18 cellular contexts compared by ENCODE assay signal in the genomic region with DNA sequence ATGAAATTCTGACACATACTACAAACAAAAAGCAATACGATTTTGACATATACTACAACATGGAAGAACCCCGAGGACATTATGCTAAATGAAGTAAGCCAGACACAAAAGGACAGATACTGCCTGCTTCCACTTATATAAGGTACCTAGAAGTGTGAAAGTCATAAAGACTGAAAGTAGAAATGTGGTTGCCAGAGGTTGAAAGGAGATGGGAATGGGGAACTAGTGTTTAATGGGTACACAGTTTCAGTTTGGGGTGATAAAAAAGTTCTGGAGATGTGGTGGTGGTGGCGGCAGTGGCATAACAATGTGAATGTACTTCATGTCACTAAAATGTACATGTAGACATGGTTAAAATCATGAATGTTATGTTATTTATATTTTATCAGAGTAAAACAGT. TPM values are rescaled to one million over a fixed set of nuclear protein-coding genes. Genes with fewer than 3 reads are reported as not detected.
DNase-seq lines count a peak whose midpoint lies in the region; ATAC-seq lines count a peak whose summit lies in the region.
"Had no signal": no experiment of that assay in that cellular context is flagged by ENCODE, and none has a peak within 500 bp of the region (broad histone marks: within the 10 kb centered on the region; RNA-seq: fewer than 3 reads in every experiment).

No MANE protein-coding gene starts in this region.

- peak; percentile 14 for DNase-seq in OCI-M1 (lab: John Stamatoyannopoulos, UW)
- no peak for DNase-seq in cardiac septum (ENCODE audit: low spot score)
- DNase-seq in activated CD4-positive, alpha-beta T cell treated with anti-CD3 and anti-CD28 coated beads, Interleukin-2, amount 50 U/mL, for 4 hours: no peak
- DNase-seq: activated CD4-positive, CD25-positive, alpha-beta regulatory T cell treated with anti-CD3 and anti-CD28 coated beads, Interleukin-2, amount 50 U/mL, for 72 hours; activated gamma-delta T cell; amniotic stem cell; foreskin fibroblast; HFFc6; KBM-7; kidney; mammary epithelial cell; NCI-H1092; NCI-H2081; occipital lobe had no signal

- ATAC-seq in GM18517 (IDR thresholded peaks at IDR 0.05; ENCODE audit: unreplicated experiment) (peak; percentile 47), GM19452 (IDR thresholded peaks at IDR 0.05; ENCODE audit: unreplicated experiment) (peak; percentile 67), HG02981 (IDR thresholded peaks at IDR 0.05; ENCODE audit: unreplicated experiment) (peak; percentile 50), GM21528 (IDR thresholded peaks at IDR 0.05; ENCODE audit: low FRiP score, unreplicated experiment) (no peak)

- intact Hi-C loops in cardiac septum (cut with DNase I): no loop called here

RNA-seq across cellular contexts. Expression of gene NDFIP2, which starts 12.1 kb away (rescaled TPM):
- total RNA-seq in cardiac septum: 26.9 TPM
